ENCODE assay signal across 7 cellular contexts in genomic region chr19:14530005-14530348, GRCh38. TPM values are rescaled to one million over a fixed set of nuclear protein-coding genes. Genes with fewer than 3 reads are reported as not detected.
DNase-seq lines count a peak whose midpoint lies in the region; ATAC-seq and TF ChIP-seq lines count a peak whose summit lies in the region.

No MANE protein-coding gene starts in this region.

- no TSS peak for BruUV-seq in Panc1 (replicated peaks; lab: Mats Ljungman, UMichigan)

- peak overlapping the region; percentile 83 for H3K27ac ChIP-seq in Panc1 (ENCODE audit: low read length)
- H3K27ac ChIP-seq in endodermal cell (ENCODE audit: low read depth, low read length), result peak overlapping the region; percentile 27

- peak overlapping the region; percentile 79 for H3K9ac ChIP-seq in endodermal cell (ENCODE audit: extremely low read depth, low read length, poor library complexity, severe bottlenecking)

- CTCF ChIA-PET in Panc1 (lab: Charles Lee), result no interaction called here

- POLR2A ChIA-PET in Panc1 (lab: Charles Lee), result no interaction called here

- TF ChIP-seq CTCF in Panc1 (IDR thresholded peaks at IDR 0.05) (no peak), endodermal cell (conservative IDR thresholded peaks at IDR 0.05) (no peak)

- DNase-seq in Panc1 (ENCODE audit: low read depth, low spot score) (no peak), endodermal cell (no peak), NCI-H1417 (lab: John Stamatoyannopoulos, UW) (no peak), GOT3 (lab: John Stamatoyannopoulos, UW) (no peak)
- DNase-seq in natural killer cell treated with Interleukin-12 subunit alpha and Interleukin-12 subunit beta and Interleukin-15 and Interleukin-18, amount 100 ng/mL, for 72 hours (ENCODE audit: low spot score), result no peak

- peaks cover 5% of the 10 kb centered on the region for H3K4me1 Mint-ChIP-seq in endodermal cell
- peaks cover 8 to 10% of the 10 kb centered on the region in 2 donors for H3K4me1 Mint-ChIP-seq in natural killer cell treated with Interleukin-12 subunit alpha and Interleukin-12 subunit beta and Interleukin-15 and Interleukin-18, amount 100 ng/mL, for 72 hours (ENCODE audit: low read depth in 2 of 2)

- no peaks in the 10 kb centered on the region for H3K27me3 Mint-ChIP-seq in endodermal cell (ENCODE audit: insufficient read depth)
- no peaks in the 10 kb centered on the region for H3K27me3 Mint-ChIP-seq in natural killer cell treated with Interleukin-12 subunit alpha and Interleukin-12 subunit beta and Interleukin-15 and Interleukin-18, amount 100 ng/mL, for 72 hours

- H3K4me3 ChIP-seq in Panc1 (ENCODE audit: low read depth in 2 of 2, low read length in 2 of 2) (peak overlapping the region; percentile 65 to 89), endodermal cell (ENCODE audit: low read length) (peak overlapping the region; percentile 81)

- H3K4me1 ChIP-seq in Panc1 (ENCODE audit: control insufficient read depth, insufficient read depth, low read length) (peaks cover 24% of the 10 kb centered on the region), endodermal cell (ENCODE audit: control insufficient read depth, insufficient read depth, low read length) (no peaks in the 10 kb centered on the region)

- H3K4me3 Mint-ChIP-seq in endodermal cell, result peak overlapping the region; percentile 89
- H3K4me3 Mint-ChIP-seq in natural killer cell treated with Interleukin-12 subunit alpha and Interleukin-12 subunit beta and Interleukin-15 and Interleukin-18, amount 100 ng/mL, for 72 hours, result peak overlapping the region; percentile 96

- peaks cover 8% of the 10 kb centered on the region for H3K36me3 Mint-ChIP-seq in endodermal cell (ENCODE audit: low read depth)
- H3K36me3 Mint-ChIP-seq in natural killer cell treated with Interleukin-12 subunit alpha and Interleukin-12 subunit beta and Interleukin-15 and Interleukin-18, amount 100 ng/mL, for 72 hours, result no peaks in the 10 kb centered on the region

- intact Hi-C loops in Panc1 (cut with micrococcal nuclease; ENCODE audit: unreplicated experiment), result no loop called here

- H3K36me3 ChIP-seq in Panc1 (ENCODE audit: control insufficient read depth, insufficient read depth, low read length) (peaks cover 5% of the 10 kb centered on the region; the same call in 1 of the 2 replicates), endodermal cell (ENCODE audit: control insufficient read depth, insufficient read depth, low read length) (no peaks in the 10 kb centered on the region)

- peak overlapping the region; percentile 98 for H3K27ac Mint-ChIP-seq in endodermal cell
- peak overlapping the region; percentile 86 for H3K27ac Mint-ChIP-seq in natural killer cell treated with Interleukin-12 subunit alpha and Interleukin-12 subunit beta and Interleukin-15 and Interleukin-18, amount 100 ng/mL, for 72 hours

- H3K9me3 Mint-ChIP-seq in endodermal cell, result no peaks in the 10 kb centered on the region
- no peaks in the 10 kb centered on the region for H3K9me3 Mint-ChIP-seq in natural killer cell treated with Interleukin-12 subunit alpha and Interleukin-12 subunit beta and Interleukin-15 and Interleukin-18, amount 100 ng/mL, for 72 hours

- H3K27me3 ChIP-seq in Panc1 (ENCODE audit: control insufficient read depth, insufficient read depth, low read length), result no peaks in the 10 kb centered on the region
- H3K27me3 ChIP-seq in endodermal cell (ENCODE audit: control insufficient read depth, insufficient read depth, low read length, poor library complexity, severe bottlenecking), result no peaks in the 10 kb centered on the region

- ATAC-seq in GM21786 (IDR thresholded peaks at IDR 0.05; ENCODE audit: unreplicated experiment) (peak; percentile 1), Panc1 (no peak), HG03025 (IDR thresholded peaks at IDR 0.05; ENCODE audit: low FRiP score, unreplicated experiment) (no peak)
- no peak for ATAC-seq in natural killer cell treated with Interleukin-12 subunit alpha and Interleukin-12 subunit beta and Interleukin-15 and Interleukin-18, amount 100 ng/mL, for 72 hours

- H3K9me3 ChIP-seq in Panc1 (ENCODE audit: control insufficient read depth, insufficient read depth, low read depth, low read length) (no peaks in the 10 kb centered on the region), endodermal cell (ENCODE audit: control insufficient read depth, low read length) (no peaks in the 10 kb centered on the region)

- in situ Hi-C loops in Panc1 (cut with HindIII; ENCODE audit: low pct_unique_long_range_greater_than_20kb, low sequenced_read_pairs), result no loop called here

- WGBS in endodermal cell (ENCODE audit: insufficient coverage in 1 of 2, insufficient read length in 1 of 2), 2 experiments, result 0 to 2% methylated on average over 9 to 18 of the region's 18 CpGs

RNA-seq across cellular contexts. Expression of gene TECR, which starts 0.6 kb away (rescaled TPM):
- total RNA-seq in Panc1 (2021; ENCODE audit: unreplicated experiment), result 233 TPM
- polyA plus RNA-seq in Panc1 (2012; ENCODE audit: insufficient read length), result 250 TPM
- total RNA-seq in endodermal cell, result 100 to 1,000 TPM; 127 to 140 TPM
- 108 TPM for polyA plus RNA-seq in endodermal cell (2013, experiment 1 of 2)
- polyA plus RNA-seq in endodermal cell (2013, experiment 2 of 2), result 101 TPM
- 100 to 1,000 TPM in 1 of 2 donors, 10 to 100 TPM in 1; 74.0 to 110 TPM for total RNA-seq in natural killer cell treated with Interleukin-12 subunit alpha and Interleukin-12 subunit beta and Interleukin-15 and Interleukin-18, amount 100 ng/mL, for 72 hours

RNA-seq across cellular contexts. Expression of gene DNAJB1, which starts 11.8 kb away (rescaled TPM):
- total RNA-seq in Panc1 (2021; ENCODE audit: unreplicated experiment) (149 TPM), endodermal cell (10 to 100 TPM; 66.1 to 70.0 TPM)
- polyA plus RNA-seq in Panc1 (2012; ENCODE audit: insufficient read length), result 101 TPM
- 62.8 TPM for polyA plus RNA-seq in endodermal cell (2013, experiment 1 of 2)
- polyA plus RNA-seq in endodermal cell (2013, experiment 2 of 2), result 56.0 TPM
- 10 to 100 TPM; 65.3 to 68.8 TPM for total RNA-seq in natural killer cell treated with Interleukin-12 subunit alpha and Interleukin-12 subunit beta and Interleukin-15 and Interleukin-18, amount 100 ng/mL, for 72 hours

RNA-seq across cellular contexts. Expression of gene GIPC1, which starts 34.0 kb away (rescaled TPM):
- 160 TPM for total RNA-seq in Panc1 (2021; ENCODE audit: unreplicated experiment)
- 339 TPM for polyA plus RNA-seq in Panc1 (2012; ENCODE audit: insufficient read length)
- total RNA-seq in endodermal cell, result 10 to 100 TPM; 68.6 to 72.6 TPM
- polyA plus RNA-seq in endodermal cell (2013, experiment 1 of 2), result 60.1 TPM
- 55.9 TPM for polyA plus RNA-seq in endodermal cell (2013, experiment 2 of 2)
- total RNA-seq in natural killer cell treated with Interleukin-12 subunit alpha and Interleukin-12 subunit beta and Interleukin-15 and Interleukin-18, amount 100 ng/mL, for 72 hours, result 10 to 100 TPM; 29.9 to 31.7 TPM

RNA-seq across cellular contexts. Expression of gene NDUFB7, which starts 41.9 kb away (rescaled TPM):
- total RNA-seq in Panc1 (2021; ENCODE audit: unreplicated experiment) (180 TPM), endodermal cell (100 to 1,000 TPM; 127 to 141 TPM)
- 341 TPM for polyA plus RNA-seq in Panc1 (2012; ENCODE audit: insufficient read length)
- polyA plus RNA-seq in endodermal cell (2013, experiment 1 of 2), result 135 TPM
- 123 TPM for polyA plus RNA-seq in endodermal cell (2013, experiment 2 of 2)
- total RNA-seq in natural killer cell treated with Interleukin-12 subunit alpha and Interleukin-12 subunit beta and Interleukin-15 and Interleukin-18, amount 100 ng/mL, for 72 hours, result 100 to 1,000 TPM; 109 to 167 TPM

RNA-seq across cellular contexts. Expression of gene CLEC17A, which starts 52.9 kb away (rescaled TPM):
- total RNA-seq in Panc1 (2021; ENCODE audit: unreplicated experiment) (not detected), endodermal cell (not detected)
- not detected for polyA plus RNA-seq in Panc1 (2012; ENCODE audit: insufficient read length)
- polyA plus RNA-seq in endodermal cell (2013, experiment 1 of 2), result not detected
- polyA plus RNA-seq in endodermal cell (2013, experiment 2 of 2), result not detected
- total RNA-seq in natural killer cell treated with Interleukin-12 subunit alpha and Interleukin-12 subunit beta and Interleukin-15 and Interleukin-18, amount 100 ng/mL, for 72 hours, result under 1 TPM in 1 of 2 donors, not detected in 1; 0.28 TPM
